In genomic region chr1:23559985-23560755, GRCh38 we compare ENCODE assay signal across 7 cellular contexts. TPM values are rescaled to one million over a fixed set of nuclear protein-coding genes. Genes with fewer than 3 reads are reported as not detected.
DNase-seq lines count a peak whose midpoint lies in the region; ATAC-seq, FAIRE-seq and TF ChIP-seq lines count a peak whose summit lies in the region.

No MANE protein-coding gene starts in this region.

- H3K9ac ChIP-seq in endothelial cell of umbilical vein (replicated peaks; ENCODE audit: extremely low read depth, insufficient read depth, low read length) (peak overlapping the region; percentile 99), parathyroid adenoma (no peak overlapping the region)

- TF ChIP-seq CTCF in GM06990 (IDR thresholded peaks at IDR 0.05; ENCODE audit: insufficient read depth, low read length, poor library complexity, severe bottlenecking), result no peak
- TF ChIP-seq CTCF in endothelial cell of umbilical vein (IDR thresholded peaks at IDR 0.05; ENCODE audit: extremely low read depth in 1 of 2, insufficient read depth in 1 of 2, low read depth in 1 of 2, low read length in 2 of 2), result no peak
- no peak for TF ChIP-seq CTCF in parathyroid adenoma (IDR thresholded peaks at IDR 0.05)

- dilution Hi-C loops in endothelial cell of umbilical vein (cut with MboI; ENCODE audit: extremely low pct_ligation_motif_present, low sequenced_read_pairs), result no loop called here

- H3K79me2 ChIP-seq in endothelial cell of umbilical vein (ENCODE audit: control insufficient read depth, insufficient read depth, low read length), result peaks cover 28% of the 10 kb centered on the region
- H3K79me2 ChIP-seq in parathyroid adenoma, result no peaks in the 10 kb centered on the region

- TF ChIP-seq POLR2A in endothelial cell of umbilical vein (IDR thresholded peaks at IDR 0.05; ENCODE audit: low read depth, low read length), result no peak

- H2AFZ ChIP-seq in endothelial cell of umbilical vein (ENCODE audit: low read depth, low read length) (peak overlapping the region; percentile 27), parathyroid adenoma (peak overlapping the region; percentile 73)

- H3K9me1 ChIP-seq in endothelial cell of umbilical vein (replicated peaks; ENCODE audit: control insufficient read depth, extremely low read depth, insufficient read depth, low read length), result no peaks in the 10 kb centered on the region

- DNase-seq in GM06990 (ENCODE audit: extremely low read depth, insufficient read length) (no peak), OCI-M1 (lab: John Stamatoyannopoulos, UW) (peak; percentile 80), endothelial cell of umbilical vein (ENCODE audit: low read depth, low spot score) (peak; percentile 58), cortex of kidney (lab: John Stamatoyannopoulos, UW) (no peak)

- H3K4me1 ChIP-seq in endothelial cell of umbilical vein (ENCODE audit: control insufficient read depth, extremely low read depth, insufficient read depth, low read length) (peaks cover 54% of the 10 kb centered on the region), parathyroid adenoma (peaks cover 3% of the 10 kb centered on the region)

- H4K20me1 ChIP-seq in endothelial cell of umbilical vein (replicated peaks; ENCODE audit: control insufficient read depth, extremely low read depth, insufficient read depth, low read length), result no peaks in the 10 kb centered on the region

- H3K4me3 ChIP-seq in GM06990 (replicated peaks; ENCODE audit: low read depth, low read length), result peak overlapping the region; percentile 39
- peak overlapping the region in 2 of 3 experiments; percentile 44 to 89 for H3K4me3 ChIP-seq in endothelial cell of umbilical vein (replicated peaks in 1 of 3; ENCODE audit: insufficient read depth in 1 of 3, low read depth in 1 of 3, low read length in 3 of 3)
- peak overlapping the region; percentile 62 for H3K4me3 ChIP-seq in parathyroid adenoma (ENCODE audit: low read depth, low read length)

- CTCF ChIA-PET in endothelial cell of umbilical vein (lab: Charles Lee), result interaction anchor here (0.8 to 24.8 kb wide), 6 partner anchors 12 to 74 kb away, joined by 3 to 1069 read pairs (median 6); no protein-coding TSS in a partner anchor

- no peak for ATAC-seq in GM18909 (IDR thresholded peaks at IDR 0.05; ENCODE audit: poor library complexity, unreplicated experiment)
- no peak for ATAC-seq in GM21529 (IDR thresholded peaks at IDR 0.05; ENCODE audit: unreplicated experiment)

- no TSS peak for BruUV-seq in endothelial cell of umbilical vein (replicated peaks; lab: Mats Ljungman, UMichigan)

- POLR2A ChIA-PET in endothelial cell of umbilical vein (lab: Charles Lee), result interaction anchor here (0.8 to 2.2 kb wide), 6 partner anchors 12 to 74 kb away, joined by 4 to 13 read pairs (median 7); no protein-coding TSS in a partner anchor

- no peaks in the 10 kb centered on the region for H3K27me3 ChIP-seq in GM06990 (replicated peaks; ENCODE audit: control insufficient read depth, insufficient read depth, low read length)
- no peaks in the 10 kb centered on the region for H3K27me3 ChIP-seq in endothelial cell of umbilical vein (ENCODE audit: control insufficient read depth in 2 of 2, insufficient read depth in 2 of 2, low read length in 2 of 2)
- no peaks in the 10 kb centered on the region for H3K27me3 ChIP-seq in parathyroid adenoma (ENCODE audit: control insufficient read depth, insufficient read depth, low read length)

- H3K27ac ChIP-seq in endothelial cell of umbilical vein (ENCODE audit: insufficient read depth, low read depth, low read length), result peak overlapping the region; percentile 99
- peak overlapping the region; percentile 84 for H3K27ac ChIP-seq in parathyroid adenoma

- H3K36me3 ChIP-seq in GM06990 (ENCODE audit: control insufficient read depth, insufficient read depth, low read length) (no peaks in the 10 kb centered on the region), endothelial cell of umbilical vein (ENCODE audit: control insufficient read depth in 2 of 2, extremely low read depth in 1 of 2, insufficient read depth in 2 of 2, low read length in 2 of 2) (peaks cover 2 to 3% of the 10 kb centered on the region in 2 experiments), parathyroid adenoma (ENCODE audit: control insufficient read depth, insufficient read depth, low read length) (no peaks in the 10 kb centered on the region)

- no peak for FAIRE-seq in endothelial cell of umbilical vein (lab: Jason Lieb, UNC)

- no peaks in the 10 kb centered on the region for H3K9me3 ChIP-seq in endothelial cell of umbilical vein (replicated peaks; ENCODE audit: control insufficient read depth, insufficient read depth, low read length)
- no peaks in the 10 kb centered on the region for H3K9me3 ChIP-seq in parathyroid adenoma (ENCODE audit: control insufficient read depth, low read length)

- H3K4me2 ChIP-seq in endothelial cell of umbilical vein (ENCODE audit: insufficient read depth, low read length), result peak overlapping the region; percentile 85
- H3K4me2 ChIP-seq in parathyroid adenoma (ENCODE audit: low read length), result peak overlapping the region; percentile 62

- intact Hi-C loops in endothelial cell of umbilical vein (cut with micrococcal nuclease), result loop anchor here (1.0 to 5.0 kb wide), 4 partner anchors 12 to 242 kb away; partner anchors contain the start of genes ELOA and GALE

TF ChIP-seq in endothelial cell of umbilical vein, 7 proteins besides CTCF, POLR2A, EP300 and RAD21:
- no peak for TF ChIP-seq GATA2 (IDR thresholded peaks at IDR 0.05; ENCODE audit: insufficient read depth, insufficient read length, low read depth, low read length)
- TF ChIP-seq EZH2 (IDR thresholded peaks at IDR 0.05; ENCODE audit: borderline replicate concordance, low read depth, low read length, severe bottlenecking), result no peak
- TF ChIP-seq JUN (IDR thresholded peaks at IDR 0.05; ENCODE audit: borderline replicate concordance, insufficient read depth, insufficient read length, low read depth), result no peak
- no peak for TF ChIP-seq FOS (IDR thresholded peaks at IDR 0.05; ENCODE audit: borderline replicate concordance, insufficient read depth, low read length)
- TF ChIP-seq POLR2AphosphoS5 (IDR thresholded peaks at IDR 0.05; ENCODE audit: insufficient read depth, low read depth, low read length), result no peak
- no peak for TF ChIP-seq MYC (IDR thresholded peaks at IDR 0.05; ENCODE audit: low read depth, low read length)
- no peak for TF ChIP-seq MAX (IDR thresholded peaks at IDR 0.05; ENCODE audit: insufficient read depth, insufficient read length)

RNA-seq across cellular contexts. Expression of gene ID3, which starts 0.9 kb away (rescaled TPM):
- 277 and 310 TPM in 2 replicates for total RNA-seq in endothelial cell of umbilical vein
- polyA plus RNA-seq in endothelial cell of umbilical vein, result 783 and 971 TPM in 2 replicates
- polyA plus RNA-seq in endothelial cell of umbilical vein (2011; cell fraction: cytosol; rRNA removed), result 696 and 743 TPM in 2 replicates
- polyA plus RNA-seq in endothelial cell of umbilical vein (2011; cell fraction: nucleus; rRNA removed), result 934 and 1,004 TPM in 2 replicates
- 264 and 295 TPM in 2 replicates for polyA plus RNA-seq in endothelial cell of umbilical vein (2012)
- polyA minus RNA-seq in endothelial cell of umbilical vein, result 160 and 202 TPM in 2 replicates
- 421 TPM for polyA minus RNA-seq in endothelial cell of umbilical vein (2011; cell fraction: cytosol; rRNA and poly(A)+ RNA removed)
- polyA minus RNA-seq in endothelial cell of umbilical vein (2011; cell fraction: nucleus; rRNA and poly(A)+ RNA removed), result 377 and 561 TPM in 2 replicates

RNA-seq across cellular contexts. Expression of gene E2F2, which starts 29.1 kb away (rescaled TPM):
- 5.0 and 5.6 TPM in 2 replicates for total RNA-seq in endothelial cell of umbilical vein
- 0.83 and 1.1 TPM in 2 replicates for polyA plus RNA-seq in endothelial cell of umbilical vein
- polyA plus RNA-seq in endothelial cell of umbilical vein (2011; cell fraction: cytosol; rRNA removed), result 0.95 and 1.2 TPM in 2 replicates
- 1.9 and 2.0 TPM in 2 replicates for polyA plus RNA-seq in endothelial cell of umbilical vein (2011; cell fraction: nucleus; rRNA removed)
- 1.1 and 1.6 TPM in 2 replicates for polyA plus RNA-seq in endothelial cell of umbilical vein (2012)
- polyA minus RNA-seq in endothelial cell of umbilical vein, result 1.5 and 1.9 TPM in 2 replicates
- polyA minus RNA-seq in endothelial cell of umbilical vein (2011; cell fraction: cytosol; rRNA and poly(A)+ RNA removed), result 11.7 TPM
- polyA minus RNA-seq in endothelial cell of umbilical vein (2011; cell fraction: nucleus; rRNA and poly(A)+ RNA removed), result 1.6 and 2.9 TPM in 2 replicates

Comparison
In these comparisons a context has a peak if more than half of its experiments do, and no peak if none do; other contexts are left out.
1. DNase-seq: peak in OCI-M1 (single experiment) and endothelial cell of umbilical vein (single experiment); none in GM06990 (single experiment) and cortex of kidney (single experiment).
2. Peak in every context shown above with its lines, with median percentiles within 50 percentile points of each other: H3K4me3 ChIP-seq.